8 cellular contexts compared by ENCODE assay signal in the genomic region with DNA sequence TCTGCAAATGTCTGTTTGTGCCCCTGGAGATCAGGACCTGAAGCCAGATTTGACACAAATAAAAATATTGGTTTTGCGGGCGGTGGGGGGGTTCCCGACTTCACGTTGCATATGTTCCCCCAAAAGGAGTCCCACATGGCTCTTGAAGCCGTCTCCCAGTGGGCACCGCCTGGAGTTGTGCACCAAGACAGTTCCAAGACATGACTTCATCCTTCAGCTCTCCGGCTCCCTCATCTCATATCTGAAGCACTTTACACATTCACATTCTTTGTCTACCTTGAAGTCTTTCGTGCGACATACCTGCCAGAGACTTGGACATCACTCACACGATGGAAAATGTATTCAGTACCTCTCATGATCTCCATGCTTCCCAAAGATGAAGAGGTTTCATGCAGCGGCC.
"Had no signal": no experiment of that assay in that cellular context is flagged by ENCODE, and none has a peak within 500 bp of the region (broad histone marks: within the 10 kb centered on the region; RNA-seq: fewer than 3 reads in every experiment).

No MANE protein-coding gene starts in this region.

- H3K4me3 ChIP-seq: GM12878 had no signal

- ATAC-seq: GM12878 had no signal

- FAIRE-seq: G401.6, GM12878, GM12891, GM12892, GM18507, GM19239 had no signal

- DNase-seq: GDM1, GF-D8 had no signal
